ENCODE assay signal across 8 cellular contexts in genomic region chr7:150368098-150368883, GRCh38. TPM values are rescaled to one million over a fixed set of nuclear protein-coding genes. Genes with fewer than 3 reads are reported as not detected.
DNase-seq lines count a peak whose midpoint lies in the region; ATAC-seq and TF ChIP-seq lines count a peak whose summit lies in the region.

REPIN1 (plus strand) TSS chr7:150368822; CDS start chr7:150369712, 890 bp downstream.

- ATAC-seq in GM18511 (IDR thresholded peaks at IDR 0.05; ENCODE audit: unreplicated experiment) = peak; percentile 53
- peak; percentile 38 for ATAC-seq in HG02938 (IDR thresholded peaks at IDR 0.05; ENCODE audit: unreplicated experiment)
- peak; percentile 86 for ATAC-seq in body of pancreas
- ATAC-seq in gastrocnemius medialis = peak; percentile 75 to 85
- ATAC-seq in GM18870 (IDR thresholded peaks at IDR 0.05; ENCODE audit: unreplicated experiment) = no peak

- H3K9me3 ChIP-seq in body of pancreas (no peaks in the 10 kb centered on the region), gastrocnemius medialis (no peaks in the 10 kb centered on the region)

- H3K4me3 ChIP-seq in body of pancreas (peak within 1 kb of the TSS; percentile 72 to 82), iPS-11a (ENCODE audit: low read depth, low read length) (peak within 1 kb of the TSS; percentile 77), gastrocnemius medialis (peak within 1 kb of the TSS; percentile 74 to 87 (median 84))

- in situ Hi-C loops in gastrocnemius medialis (cut with MboI; ENCODE audit: low sequenced_read_pairs in 4 of 4) = no loop called here

- H3K27ac ChIP-seq in body of pancreas (peak within 1 kb of the TSS; percentile 91 to 100 (median 100)), gastrocnemius medialis (peak within 1 kb of the TSS; percentile 98 to 100 (median 100))

- H3K27me3 ChIP-seq in body of pancreas (no peaks in the 10 kb centered on the region), gastrocnemius medialis (no peaks in the 10 kb centered on the region)

- TF ChIP-seq CTCF in body of pancreas (IDR thresholded peaks at IDR 0.05) = no peak
- peak in 1 of 5 experiments; percentile 22 for TF ChIP-seq CTCF in gastrocnemius medialis (IDR thresholded peaks at IDR 0.05 in 4 of 5, conservative IDR thresholded peaks at IDR 0.05 in 1 of 5)

- TF ChIP-seq POLR2A in body of pancreas (IDR thresholded peaks at IDR 0.05) (peak; percentile 63 to 68 (median 64)), gastrocnemius medialis (IDR thresholded peaks at IDR 0.05) (peak; percentile 89 to 91)

- 0% methylated on average over 19 to 73 of the region's 85 CpGs for WGBS in body of pancreas, 2 donors

- intact Hi-C loops in body of pancreas (cut with DNase I) (no loop called here), gastrocnemius medialis (cut with DNase I; ENCODE audit: low total_unique reads) (loop anchor here (10.0 kb wide), 2 partner anchors 877 to 1483 kb away; partner anchors contain the start of genes EZH2 and SMARCD3)

- DNase-seq in NCI-H2029 treated with DMSO at 0.1 percent for 48 hours (lab: John Stamatoyannopoulos, UW) (peak; percentile 64), UCSD-AML1 (lab: John Stamatoyannopoulos, UW; ENCODE audit: unreplicated experiment) (peak; percentile 75), body of pancreas (peak; percentile 92 to 94 (median 94)), gastrocnemius medialis (peak; percentile 90 to 94)

- H3K4me1 ChIP-seq in body of pancreas (peaks cover 51% of the 10 kb centered on the region), gastrocnemius medialis (peaks cover 33 to 40% of the 10 kb centered on the region in 2 donors)

- H3K36me3 ChIP-seq in body of pancreas (replicated peaks in 1 of 2; ENCODE audit: insufficient read depth in 1 of 2, low read depth in 2 of 2) = peaks cover 0 to 2% of the 10 kb centered on the region in 2 donors
- peaks cover 0 to 7% of the 10 kb centered on the region in 2 donors for H3K36me3 ChIP-seq in gastrocnemius medialis

RNA-seq across cellular contexts. Expression of gene REPIN1, which starts in this region (rescaled TPM):
- total RNA-seq in body of pancreas = 100 to 1,000 TPM in 1 of 2 donors, 10 to 100 TPM in 1; 77.0 to 117 TPM
- 100 to 1,000 TPM; 115 to 332 (median 159) TPM for total RNA-seq in gastrocnemius medialis
